1 cellular context compared by ENCODE assay signal in the genomic region with DNA sequence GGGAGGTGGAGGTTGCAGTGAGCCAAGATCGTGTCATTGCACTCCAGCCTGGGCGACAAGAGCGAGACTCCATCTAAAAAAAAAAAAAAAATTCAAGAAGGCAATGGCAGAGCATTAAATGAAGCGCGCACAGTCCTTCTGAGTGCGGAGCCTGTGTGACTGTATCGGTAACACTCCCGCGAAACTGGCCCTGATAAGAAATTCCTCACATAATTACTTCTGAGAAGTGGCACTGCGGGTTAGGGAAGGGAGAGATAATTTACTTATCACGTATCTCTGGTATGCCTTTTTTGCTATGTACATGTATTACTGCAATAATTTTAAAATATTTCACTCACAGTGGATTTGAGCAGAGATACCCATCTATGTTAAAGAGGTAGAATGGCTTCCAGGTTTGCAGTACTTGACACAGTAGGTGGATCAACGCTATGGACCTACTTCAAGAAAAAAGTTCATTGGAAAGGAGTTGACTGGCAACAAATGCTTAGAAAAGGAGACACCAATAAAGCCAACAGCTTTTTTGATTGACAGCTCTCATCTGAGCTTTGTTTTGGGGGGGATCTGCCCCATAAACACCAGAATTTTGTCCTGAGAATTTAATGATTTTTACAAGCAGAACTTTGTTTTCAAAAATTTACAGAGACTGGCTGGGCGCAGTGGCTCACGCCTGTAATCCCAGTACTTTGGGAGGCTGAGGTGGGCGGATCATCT.
TF ChIP-seq lines count a peak whose summit lies in the region.

No MANE protein-coding gene starts in this region.

TF ChIP-seq in K562, 482 proteins besides CTCF, POLR2A, EP300 and RAD21 (continued from another document and continues in another):
- TF ChIP-seq, protein P1, sequence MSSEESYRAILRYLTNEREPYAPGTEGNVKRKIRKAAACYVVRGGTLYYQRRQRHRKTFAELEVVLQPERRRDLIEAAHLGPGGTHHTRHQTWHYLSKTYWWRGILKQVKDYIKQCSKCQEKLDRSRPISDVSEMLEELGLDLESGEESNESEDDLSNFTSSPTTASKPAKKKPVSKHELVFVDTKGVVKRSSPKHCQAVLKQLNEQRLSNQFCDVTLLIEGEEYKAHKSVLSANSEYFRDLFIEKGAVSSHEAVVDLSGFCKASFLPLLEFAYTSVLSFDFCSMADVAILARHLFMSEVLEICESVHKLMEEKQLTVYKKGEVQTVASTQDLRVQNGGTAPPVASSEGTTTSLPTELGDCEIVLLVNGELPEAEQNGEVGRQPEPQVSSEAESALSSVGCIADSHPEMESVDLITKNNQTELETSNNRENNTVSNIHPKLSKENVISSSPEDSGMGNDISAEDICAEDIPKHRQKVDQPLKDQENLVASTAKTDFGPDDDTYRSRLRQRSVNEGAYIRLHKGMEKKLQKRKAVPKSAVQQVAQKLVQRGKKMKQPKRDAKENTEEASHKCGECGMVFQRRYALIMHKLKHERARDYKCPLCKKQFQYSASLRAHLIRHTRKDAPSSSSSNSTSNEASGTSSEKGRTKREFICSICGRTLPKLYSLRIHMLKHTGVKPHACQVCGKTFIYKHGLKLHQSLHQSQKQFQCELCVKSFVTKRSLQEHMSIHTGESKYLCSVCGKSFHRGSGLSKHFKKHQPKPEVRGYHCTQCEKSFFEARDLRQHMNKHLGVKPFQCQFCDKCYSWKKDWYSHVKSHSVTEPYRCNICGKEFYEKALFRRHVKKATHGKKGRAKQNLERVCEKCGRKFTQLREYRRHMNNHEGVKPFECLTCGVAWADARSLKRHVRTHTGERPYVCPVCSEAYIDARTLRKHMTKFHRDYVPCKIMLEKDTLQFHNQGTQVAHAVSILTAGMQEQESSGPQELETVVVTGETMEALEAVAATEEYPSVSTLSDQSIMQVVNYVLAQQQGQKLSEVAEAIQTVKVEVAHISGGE (CRISPR knock-in tag; IDR thresholded peaks at IDR 0.05), result no peak
- TF ChIP-seq ELF2 (CRISPR knock-in tag; IDR thresholded peaks at IDR 0.05) (no peak), ZNF445 (CRISPR knock-in tag; IDR thresholded peaks at IDR 0.05; ENCODE audit: low read depth) (no peak), NCOR1 (IDR thresholded peaks at IDR 0.05) (peak; percentile 44; the same call in 1 of the 2 replicates), MYC (IDR thresholded peaks at IDR 0.05; ENCODE audit: low read depth, low read length) (no peak), MYC (CRISPR knock-in tag; IDR thresholded peaks at IDR 0.05; ENCODE audit: borderline replicate concordance, low read depth) (no peak), RUNX1 (IDR thresholded peaks at IDR 0.05; ENCODE audit: low read depth) (no peak), PTTG1 (tag; IDR thresholded peaks at IDR 0.05; ENCODE audit: low read depth) (no peak), NCOA2 (IDR thresholded peaks at IDR 0.05; ENCODE audit: partially characterized antibody in 2 of 2) (no peak), CBFA2T2 (conservative IDR thresholded peaks at IDR 0.05) (peak; percentile 58), ZNF184 (CRISPR knock-in tag; IDR thresholded peaks at IDR 0.05) (no peak), ZNF134 (CRISPR knock-in tag; conservative IDR thresholded peaks at IDR 0.05) (no peak), CREBBP (IDR thresholded peaks at IDR 0.05; ENCODE audit: low read depth, low read length) (no peak), RNF2 (IDR thresholded peaks at IDR 0.05) (no peak), TEAD1 (CRISPR knock-in tag; IDR thresholded peaks at IDR 0.05) (peak; percentile 20 to 71; a peak in 1 of 4 replicates), DMBX1 (CRISPR knock-in tag; IDR thresholded peaks at IDR 0.05; ENCODE audit: borderline replicate concordance) (no peak), FOXK1 (CRISPR knock-in tag; IDR thresholded peaks at IDR 0.05; ENCODE audit: borderline replicate concordance) (no peak), SRSF3 (IDR thresholded peaks at IDR 0.05; ENCODE audit: insufficient read depth, low read length) (no peak), FUS (optimal IDR thresholded peaks at IDR 0.05; ENCODE audit: low read depth, low read length) (no peak), ZNF780A (CRISPR knock-in tag; IDR thresholded peaks at IDR 0.05) (no peak), HDAC2 (IDR thresholded peaks at IDR 0.05) (no peak), CBX2 (IDR thresholded peaks at IDR 0.05; ENCODE audit: insufficient read depth, low read length, poor library complexity, severe bottlenecking) (no peak), SMARCE1 (IDR thresholded peaks at IDR 0.05) (peak; percentile 58), SOX6 (IDR thresholded peaks at IDR 0.05) (peak; percentile 51; the same call in 1 of the 2 replicates), CBFA2T3 (IDR thresholded peaks at IDR 0.05) (peak; percentile 79), TAL1 (IDR thresholded peaks at IDR 0.05) (peak; percentile 35; the same call in 1 of the 2 replicates), ZNF324 (CRISPR knock-in tag; IDR thresholded peaks at IDR 0.05) (no peak), ZFP30 (CRISPR knock-in tag; IDR thresholded peaks at IDR 0.05; ENCODE audit: borderline replicate concordance) (no peak), POLR2AphosphoS2 (IDR thresholded peaks at IDR 0.05; ENCODE audit: low read length) (no peak), MAFG (tag; conservative IDR thresholded peaks at IDR 0.05) (no peak)
- TF ChIP-seq, protein P2, sequence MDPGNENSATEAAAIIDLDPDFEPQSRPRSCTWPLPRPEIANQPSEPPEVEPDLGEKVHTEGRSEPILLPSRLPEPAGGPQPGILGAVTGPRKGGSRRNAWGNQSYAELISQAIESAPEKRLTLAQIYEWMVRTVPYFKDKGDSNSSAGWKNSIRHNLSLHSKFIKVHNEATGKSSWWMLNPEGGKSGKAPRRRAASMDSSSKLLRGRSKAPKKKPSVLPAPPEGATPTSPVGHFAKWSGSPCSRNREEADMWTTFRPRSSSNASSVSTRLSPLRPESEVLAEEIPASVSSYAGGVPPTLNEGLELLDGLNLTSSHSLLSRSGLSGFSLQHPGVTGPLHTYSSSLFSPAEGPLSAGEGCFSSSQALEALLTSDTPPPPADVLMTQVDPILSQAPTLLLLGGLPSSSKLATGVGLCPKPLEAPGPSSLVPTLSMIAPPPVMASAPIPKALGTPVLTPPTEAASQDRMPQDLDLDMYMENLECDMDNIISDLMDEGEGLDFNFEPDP (CRISPR knock-in tag; IDR thresholded peaks at IDR 0.05), result no peak
- TF ChIP-seq, protein P3, sequence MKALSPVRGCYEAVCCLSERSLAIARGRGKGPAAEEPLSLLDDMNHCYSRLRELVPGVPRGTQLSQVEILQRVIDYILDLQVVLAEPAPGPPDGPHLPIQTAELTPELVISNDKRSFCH (CRISPR knock-in tag; IDR thresholded peaks at IDR 0.05), result no peak
- TF ChIP-seq, protein P3 (tag; IDR thresholded peaks at IDR 0.05), result no peak
- TF ChIP-seq, protein P4, sequence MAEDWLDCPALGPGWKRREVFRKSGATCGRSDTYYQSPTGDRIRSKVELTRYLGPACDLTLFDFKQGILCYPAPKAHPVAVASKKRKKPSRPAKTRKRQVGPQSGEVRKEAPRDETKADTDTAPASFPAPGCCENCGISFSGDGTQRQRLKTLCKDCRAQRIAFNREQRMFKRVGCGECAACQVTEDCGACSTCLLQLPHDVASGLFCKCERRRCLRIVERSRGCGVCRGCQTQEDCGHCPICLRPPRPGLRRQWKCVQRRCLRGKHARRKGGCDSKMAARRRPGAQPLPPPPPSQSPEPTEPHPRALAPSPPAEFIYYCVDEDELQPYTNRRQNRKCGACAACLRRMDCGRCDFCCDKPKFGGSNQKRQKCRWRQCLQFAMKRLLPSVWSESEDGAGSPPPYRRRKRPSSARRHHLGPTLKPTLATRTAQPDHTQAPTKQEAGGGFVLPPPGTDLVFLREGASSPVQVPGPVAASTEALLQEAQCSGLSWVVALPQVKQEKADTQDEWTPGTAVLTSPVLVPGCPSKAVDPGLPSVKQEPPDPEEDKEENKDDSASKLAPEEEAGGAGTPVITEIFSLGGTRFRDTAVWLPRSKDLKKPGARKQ (CRISPR knock-in tag; IDR thresholded peaks at IDR 0.05), result no peak
- TF ChIP-seq, protein P5, sequence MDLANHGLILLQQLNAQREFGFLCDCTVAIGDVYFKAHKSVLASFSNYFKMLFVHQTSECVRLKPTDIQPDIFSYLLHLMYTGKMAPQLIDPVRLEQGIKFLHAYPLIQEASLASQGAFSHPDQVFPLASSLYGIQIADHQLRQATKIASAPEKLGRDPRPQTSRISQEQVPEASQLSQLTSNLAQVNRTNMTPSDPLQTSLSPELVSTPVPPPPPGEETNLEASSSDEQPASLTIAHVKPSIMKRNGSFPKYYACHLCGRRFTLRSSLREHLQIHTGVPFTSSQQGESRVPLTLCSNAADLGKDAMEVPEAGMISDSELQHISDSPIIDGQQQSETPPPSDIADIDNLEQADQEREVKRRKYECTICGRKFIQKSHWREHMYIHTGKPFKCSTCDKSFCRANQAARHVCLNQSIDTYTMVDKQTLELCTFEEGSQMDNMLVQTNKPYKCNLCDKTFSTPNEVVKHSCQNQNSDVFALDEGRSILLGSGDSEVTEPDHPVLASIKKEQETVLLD (IDR thresholded peaks at IDR 0.05), result no peak
- TF ChIP-seq, protein P6, sequence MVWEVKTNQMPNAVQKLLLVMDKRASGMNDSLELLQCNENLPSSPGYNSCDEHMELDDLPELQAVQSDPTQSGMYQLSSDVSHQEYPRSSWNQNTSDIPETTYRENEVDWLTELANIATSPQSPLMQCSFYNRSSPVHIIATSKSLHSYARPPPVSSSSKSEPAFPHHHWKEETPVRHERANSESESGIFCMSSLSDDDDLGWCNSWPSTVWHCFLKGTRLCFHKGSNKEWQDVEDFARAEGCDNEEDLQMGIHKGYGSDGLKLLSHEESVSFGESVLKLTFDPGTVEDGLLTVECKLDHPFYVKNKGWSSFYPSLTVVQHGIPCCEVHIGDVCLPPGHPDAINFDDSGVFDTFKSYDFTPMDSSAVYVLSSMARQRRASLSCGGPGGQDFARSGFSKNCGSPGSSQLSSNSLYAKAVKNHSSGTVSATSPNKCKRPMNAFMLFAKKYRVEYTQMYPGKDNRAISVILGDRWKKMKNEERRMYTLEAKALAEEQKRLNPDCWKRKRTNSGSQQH (CRISPR knock-in tag; IDR thresholded peaks at IDR 0.05), result no peak
- TF ChIP-seq, protein P7, sequence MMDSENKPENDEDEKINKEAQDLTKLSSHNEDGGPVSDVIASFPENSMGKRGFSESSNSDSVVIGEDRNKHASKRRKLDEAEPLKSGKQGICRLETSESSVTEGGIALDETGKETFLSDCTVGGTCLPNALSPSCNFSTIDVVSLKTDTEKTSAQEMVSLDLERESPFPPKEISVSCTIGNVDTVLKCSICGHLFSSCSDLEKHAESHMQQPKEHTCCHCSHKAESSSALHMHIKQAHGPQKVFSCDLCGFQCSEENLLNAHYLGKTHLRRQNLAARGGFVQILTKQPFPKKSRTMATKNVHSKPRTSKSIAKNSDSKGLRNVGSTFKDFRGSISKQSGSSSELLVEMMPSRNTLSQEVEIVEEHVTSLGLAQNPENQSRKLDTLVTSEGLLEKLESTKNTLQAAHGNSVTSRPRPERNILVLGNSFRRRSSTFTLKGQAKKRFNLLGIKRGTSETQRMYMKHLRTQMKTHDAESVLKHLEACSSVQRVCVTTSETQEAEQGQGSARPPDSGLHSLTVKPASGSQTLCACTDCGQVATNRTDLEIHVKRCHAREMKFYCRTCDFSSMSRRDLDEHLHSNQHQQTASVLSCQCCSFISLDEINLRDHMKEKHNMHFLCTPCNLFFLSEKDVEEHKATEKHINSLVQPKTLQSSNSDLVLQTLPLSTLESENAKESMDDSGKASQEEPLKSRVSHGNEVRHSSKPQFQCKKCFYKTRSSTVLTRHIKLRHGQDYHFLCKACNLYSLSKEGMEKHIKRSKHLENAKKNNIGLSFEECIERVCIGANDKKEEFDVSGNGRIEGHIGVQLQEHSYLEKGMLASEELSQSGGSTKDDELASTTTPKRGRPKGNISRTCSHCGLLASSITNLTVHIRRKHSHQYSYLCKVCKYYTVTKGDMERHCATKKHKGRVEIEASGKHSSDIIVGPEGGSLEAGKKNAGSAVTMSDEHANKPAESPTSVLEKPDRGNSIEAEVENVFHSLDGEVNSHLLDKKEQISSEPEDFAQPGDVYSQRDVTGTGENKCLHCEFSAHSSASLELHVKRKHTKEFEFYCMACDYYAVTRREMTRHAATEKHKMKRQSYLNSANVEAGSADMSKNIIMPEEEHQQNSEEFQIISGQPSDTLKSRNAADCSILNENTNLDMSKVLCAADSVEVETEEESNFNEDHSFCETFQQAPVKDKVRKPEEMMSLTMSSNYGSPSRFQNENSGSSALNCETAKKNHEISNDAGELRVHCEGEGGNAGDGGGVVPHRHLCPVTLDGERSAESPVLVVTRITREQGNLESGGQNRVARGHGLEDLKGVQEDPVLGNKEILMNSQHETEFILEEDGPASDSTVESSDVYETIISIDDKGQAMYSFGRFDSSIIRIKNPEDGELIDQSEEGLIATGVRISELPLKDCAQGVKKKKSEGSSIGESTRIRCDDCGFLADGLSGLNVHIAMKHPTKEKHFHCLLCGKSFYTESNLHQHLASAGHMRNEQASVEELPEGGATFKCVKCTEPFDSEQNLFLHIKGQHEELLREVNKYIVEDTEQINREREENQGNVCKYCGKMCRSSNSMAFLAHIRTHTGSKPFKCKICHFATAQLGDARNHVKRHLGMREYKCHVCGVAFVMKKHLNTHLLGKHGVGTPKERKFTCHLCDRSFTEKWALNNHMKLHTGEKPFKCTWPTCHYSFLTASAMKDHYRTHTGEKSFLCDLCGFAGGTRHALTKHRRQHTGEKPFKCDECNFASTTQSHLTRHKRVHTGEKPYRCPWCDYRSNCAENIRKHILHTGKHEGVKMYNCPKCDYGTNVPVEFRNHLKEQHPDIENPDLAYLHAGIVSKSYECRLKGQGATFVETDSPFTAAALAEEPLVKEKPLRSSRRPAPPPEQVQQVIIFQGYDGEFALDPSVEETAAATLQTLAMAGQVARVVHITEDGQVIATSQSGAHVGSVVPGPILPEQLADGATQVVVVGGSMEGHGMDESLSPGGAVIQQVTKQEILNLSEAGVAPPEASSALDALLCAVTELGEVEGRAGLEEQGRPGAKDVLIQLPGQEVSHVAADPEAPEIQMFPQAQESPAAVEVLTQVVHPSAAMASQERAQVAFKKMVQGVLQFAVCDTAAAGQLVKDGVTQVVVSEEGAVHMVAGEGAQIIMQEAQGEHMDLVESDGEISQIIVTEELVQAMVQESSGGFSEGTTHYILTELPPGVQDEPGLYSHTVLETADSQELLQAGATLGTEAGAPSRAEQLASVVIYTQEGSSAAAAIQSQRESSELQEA (IDR thresholded peaks at IDR 0.05; ENCODE audit: low read depth), result no peak
- TF ChIP-seq, protein P8, sequence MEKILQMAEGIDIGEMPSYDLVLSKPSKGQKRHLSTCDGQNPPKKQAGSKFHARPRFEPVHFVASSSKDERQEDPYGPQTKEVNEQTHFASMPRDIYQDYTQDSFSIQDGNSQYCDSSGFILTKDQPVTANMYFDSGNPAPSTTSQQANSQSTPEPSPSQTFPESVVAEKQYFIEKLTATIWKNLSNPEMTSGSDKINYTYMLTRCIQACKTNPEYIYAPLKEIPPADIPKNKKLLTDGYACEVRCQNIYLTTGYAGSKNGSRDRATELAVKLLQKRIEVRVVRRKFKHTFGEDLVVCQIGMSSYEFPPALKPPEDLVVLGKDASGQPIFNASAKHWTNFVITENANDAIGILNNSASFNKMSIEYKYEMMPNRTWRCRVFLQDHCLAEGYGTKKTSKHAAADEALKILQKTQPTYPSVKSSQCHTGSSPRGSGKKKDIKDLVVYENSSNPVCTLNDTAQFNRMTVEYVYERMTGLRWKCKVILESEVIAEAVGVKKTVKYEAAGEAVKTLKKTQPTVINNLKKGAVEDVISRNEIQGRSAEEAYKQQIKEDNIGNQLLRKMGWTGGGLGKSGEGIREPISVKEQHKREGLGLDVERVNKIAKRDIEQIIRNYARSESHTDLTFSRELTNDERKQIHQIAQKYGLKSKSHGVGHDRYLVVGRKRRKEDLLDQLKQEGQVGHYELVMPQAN (IDR thresholded peaks at IDR 0.05; ENCODE audit: borderline replicate concordance), result no peak
